21 cellular contexts compared by ENCODE assay signal in the genomic region with DNA sequence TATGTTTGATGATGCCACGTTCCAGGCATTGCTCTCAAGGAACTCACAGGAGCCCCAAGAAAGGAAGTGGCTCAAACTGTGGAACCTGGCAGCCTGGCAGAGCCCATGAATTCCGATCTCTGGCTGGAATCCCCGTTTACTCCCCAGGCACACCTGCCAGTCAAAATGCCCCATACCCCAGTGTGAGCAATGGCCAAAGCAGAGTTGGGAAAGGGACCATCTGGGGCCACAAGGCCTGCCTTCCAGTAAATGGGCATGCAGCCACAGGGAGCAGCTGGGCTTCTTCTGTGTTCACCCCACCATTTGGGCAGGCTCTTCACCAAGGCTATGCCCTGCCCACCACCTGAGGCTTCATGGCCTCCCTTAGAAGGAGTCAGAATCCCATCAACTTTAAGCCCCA.
"Had no signal": no experiment of that assay in that cellular context is flagged by ENCODE, and none has a peak within 500 bp of the region (broad histone marks: within the 10 kb centered on the region; RNA-seq: fewer than 3 reads in every experiment).

No MANE protein-coding gene starts in this region.

- H3K4me3 ChIP-seq: colonic mucosa, esophagus squamous epithelium, left ventricle myocardium inferior, lower lobe of right lung, psoas muscle, sigmoid colon, stomach, tibial artery had no signal

- H3K27ac ChIP-seq: colonic mucosa, esophagus squamous epithelium, left ventricle myocardium inferior, lower lobe of right lung, psoas muscle, stomach had no signal

- DNase-seq: colonic mucosa; effector CD8-positive, alpha-beta T cell; erythroblast; esophagus squamous epithelium; hypothalamus; immature natural killer cell; islet precursor cell; kidney glomerular epithelial cell; left colon; left ventricle myocardium inferior; lower lobe of right lung; naive B cell; posterior cingulate gyrus; right cardiac atrium; sigmoid colon; stimulated activated CD4-positive, alpha-beta T cell treated with anti-CD3 and anti-CD28 coated beads, Interleukin-2, amount 100 ng/mL, for 24 hours; stimulated activated CD4-positive, alpha-beta T cell treated with anti-CD3 and anti-CD28 coated beads, Interleukin-4, amount 100 ng/mL, for 24 hours; stimulated activated naive CD4-positive, alpha-beta T cell treated with Interleukin-2 at 50 U/mL for 16 hours; stomach; tibial artery had no signal

- H3K36me3 ChIP-seq: colonic mucosa, esophagus squamous epithelium, lower lobe of right lung had no signal

- H3K9me3 ChIP-seq: colonic mucosa, esophagus squamous epithelium, lower lobe of right lung, psoas muscle, sigmoid colon, tibial artery had no signal

- H3K4me1 ChIP-seq: colonic mucosa, esophagus squamous epithelium, lower lobe of right lung, psoas muscle, stomach had no signal

- H3K27me3 ChIP-seq: colonic mucosa, esophagus squamous epithelium, sigmoid colon, stomach, tibial artery had no signal
